Comparison of ENCODE assay signal across 8 cellular contexts in genomic region chr2:87466591-87467120, GRCh38.
A peak's percentile ranks its signal among the peaks of the same experiment; 100 is the strongest.
DNase-seq lines count a peak whose midpoint lies in the region; ATAC-seq and TF ChIP-seq lines count a peak whose summit lies in the region.
"Not testable (repeated sequence)": the region's sequence is repeated elsewhere in the genome, so short reads cannot be mapped to it uniquely, and the experiment has no call there.

No MANE protein-coding gene starts in this region.

- H3K9ac ChIP-seq in smooth muscle cell (ENCODE audit: low read depth) = not testable (repeated sequence)

- TF ChIP-seq CTCF in HFFc6 (IDR thresholded peaks at IDR 0.05) (peak; percentile 19; the same call in 1 of the 2 replicates), smooth muscle cell (IDR thresholded peaks at IDR 0.05; ENCODE audit: borderline replicate concordance, insufficient read depth, poor library complexity, severe bottlenecking) (peak; percentile 15)
- not testable (repeated sequence) for TF ChIP-seq CTCF in activated B cell treated with CpG ODN at 0.5 μM for 24 hours (IDR thresholded peaks at IDR 0.05); upper lobe of left lung (IDR thresholded peaks at IDR 0.05)

- H3K79me2 ChIP-seq in smooth muscle cell (ENCODE audit: low read depth) = peaks cover 35% of the 10 kb centered on the region

- H3K9me3 Mint-ChIP-seq in HFFc6, activated B cell treated with CpG ODN at 0.5 μM for 24 hours: not testable (repeated sequence)

- not testable (repeated sequence) for H3K27ac ChIP-seq in smooth muscle cell (ENCODE audit: low read depth); upper lobe of left lung

- H3K9me3 ChIP-seq in smooth muscle cell (replicated peaks; ENCODE audit: low read depth); upper lobe of left lung: not testable (repeated sequence)

- not testable (repeated sequence) for DNase-seq in HFFc6; activated B cell treated with CpG ODN at 0.5 μM for 24 hours; Right ventricle myocardium superior; smooth muscle cell (lab: John Stamatoyannopoulos, UW; ENCODE audit: unreplicated experiment)
- peak; percentile 57 for DNase-seq in activated T-helper 9 cell treated with anti-CD3 and anti-CD28 coated beads, Interleukin-2, amount 50 U/mL, for 16 hours (ENCODE audit: low read depth)
- DNase-seq in upper lobe of left lung = peak in 1 of 2 donors; percentile 86

- H2AFZ ChIP-seq in smooth muscle cell (ENCODE audit: low read depth) = not testable (repeated sequence)

- 50% methylated on average over 7 of the region's 8 CpGs for WGBS in smooth muscle cell (ENCODE audit: low lambda C conversion rate)
- WGBS in upper lobe of left lung, 2 donors = 69 to 70% methylated on average over 4 to 6 of the region's 8 CpGs

- peak overlapping the region; percentile 33; the same call in 1 of the 2 replicates for H3K27ac Mint-ChIP-seq in HFFc6
- not testable (repeated sequence) for H3K27ac Mint-ChIP-seq in activated B cell treated with CpG ODN at 0.5 μM for 24 hours

- not testable (repeated sequence) for H3F3A ChIP-seq in smooth muscle cell (ENCODE audit: low read depth)

- not testable (repeated sequence) for H3K4me2 ChIP-seq in smooth muscle cell

- H3K4me3 ChIP-seq in smooth muscle cell, upper lobe of left lung: not testable (repeated sequence)

- ATAC-seq in GM18867 (IDR thresholded peaks at IDR 0.05; ENCODE audit: unreplicated experiment) (peak; percentile 67), HG03469 (IDR thresholded peaks at IDR 0.05; ENCODE audit: unreplicated experiment) (peak; percentile 51), activated B cell treated with CpG ODN at 0.5 μM for 24 hours (ENCODE audit: low read depth) (peak; percentile 78), Right ventricle myocardium superior (ENCODE audit: poor library complexity) (peak; percentile 71), upper lobe of left lung (ENCODE audit: low FRiP score in 2 of 2) (peak; percentile 42 to 93)

- intact Hi-C loops in activated B cell treated with CpG ODN at 0.5 μM for 24 hours (cut with micrococcal nuclease); Right ventricle myocardium superior (cut with DNase I): not testable (repeated sequence)

- H3K36me3 ChIP-seq in smooth muscle cell (ENCODE audit: low read depth); upper lobe of left lung: not testable (repeated sequence)

- not testable (repeated sequence) for H3K27me3 Mint-ChIP-seq in HFFc6 (ENCODE audit: insufficient read depth); activated B cell treated with CpG ODN at 0.5 μM for 24 hours

- H3K36me3 Mint-ChIP-seq in HFFc6 (ENCODE audit: low read depth); activated B cell treated with CpG ODN at 0.5 μM for 24 hours (ENCODE audit: low read depth): not testable (repeated sequence)

- H3K4me1 Mint-ChIP-seq in HFFc6 (ENCODE audit: low read depth) (peaks cover 43% of the 10 kb centered on the region), activated B cell treated with CpG ODN at 0.5 μM for 24 hours (peaks cover 35% of the 10 kb centered on the region)

- H4K20me1 ChIP-seq in smooth muscle cell (ENCODE audit: low read depth) = peaks cover 23% of the 10 kb centered on the region

- H3K4me3 Mint-ChIP-seq in HFFc6, activated B cell treated with CpG ODN at 0.5 μM for 24 hours: not testable (repeated sequence)

- TF ChIP-seq EP300 in upper lobe of left lung (IDR thresholded peaks at IDR 0.05) = not testable (repeated sequence)

- CTCF ChIA-PET in activated B cell treated with CpG ODN at 0.5 μM for 24 hours (lab: Charles Lee) = not testable (repeated sequence)

- POLR2A ChIA-PET in activated B cell treated with CpG ODN at 0.5 μM for 24 hours (lab: Charles Lee) = interaction anchor here (0.9 kb wide), 1 partner anchor 550 kb away, joined by 3 read pairs; the partner anchor contains the start of gene RNU2-63P

- not testable (repeated sequence) for H3K4me1 ChIP-seq in smooth muscle cell (ENCODE audit: low read depth); upper lobe of left lung

- not testable (repeated sequence) for TF ChIP-seq POLR2A in upper lobe of left lung (IDR thresholded peaks at IDR 0.05)

- H3K27me3 ChIP-seq in smooth muscle cell (ENCODE audit: low read depth); upper lobe of left lung: not testable (repeated sequence)
